ENCODE assay signal across 2 cellular contexts in the genomic region with DNA sequence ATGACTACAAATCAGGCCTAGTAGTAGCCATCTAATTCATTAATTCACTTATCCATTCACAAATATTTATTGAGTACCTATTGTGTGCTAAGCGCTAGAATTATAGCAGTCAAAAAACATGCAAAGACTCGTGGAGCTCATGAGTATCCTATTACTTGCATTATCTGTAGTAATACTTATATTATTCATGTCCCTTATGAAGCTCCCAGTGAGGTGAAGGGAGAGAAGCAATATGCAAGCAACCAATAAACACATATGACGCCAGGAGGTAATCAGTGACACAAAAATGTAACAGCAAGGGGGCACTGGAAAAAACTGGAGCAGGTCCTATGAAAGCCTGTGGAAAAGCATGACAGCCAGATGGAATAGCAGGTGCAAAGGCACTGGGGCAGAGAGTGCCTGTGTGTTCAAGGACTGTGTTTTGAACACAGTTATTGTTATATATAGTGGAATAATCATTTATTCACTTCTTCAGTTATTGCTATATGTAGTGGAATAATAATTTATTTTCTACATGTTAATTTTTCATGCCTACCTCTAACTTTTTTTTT.
A peak's percentile ranks its signal among the peaks of the same experiment; 100 is the strongest.
TF ChIP-seq lines count a peak whose summit lies in the region.

No MANE protein-coding gene starts in this region.

TF ChIP-seq in HepG2, 621 proteins besides CTCF, POLR2A, EP300 and RAD21:
- TF ChIP-seq ZMYM3 (CRISPR knock-in tag; IDR thresholded peaks at IDR 0.05), result 0 out of 2 replicates have a peak, but pooled peaks have one; percentile 30
- no peak for TF ChIP-seq ZNF670 (CRISPR knock-in tag; IDR thresholded peaks at IDR 0.05; ENCODE audit: borderline replicate concordance)
- TF ChIP-seq ZNF687 (CRISPR knock-in tag; IDR thresholded peaks at IDR 0.05), result no peak
- no peak for TF ChIP-seq KLF9 (CRISPR knock-in tag; IDR thresholded peaks at IDR 0.05; ENCODE audit: low read depth)
- TF ChIP-seq ZBTB33 (CRISPR knock-in tag; IDR thresholded peaks at IDR 0.05), result no peak
- TF ChIP-seq HOXA9 (CRISPR knock-in tag; IDR thresholded peaks at IDR 0.05; ENCODE audit: borderline replicate concordance), result no peak
- TF ChIP-seq, protein P1, sequence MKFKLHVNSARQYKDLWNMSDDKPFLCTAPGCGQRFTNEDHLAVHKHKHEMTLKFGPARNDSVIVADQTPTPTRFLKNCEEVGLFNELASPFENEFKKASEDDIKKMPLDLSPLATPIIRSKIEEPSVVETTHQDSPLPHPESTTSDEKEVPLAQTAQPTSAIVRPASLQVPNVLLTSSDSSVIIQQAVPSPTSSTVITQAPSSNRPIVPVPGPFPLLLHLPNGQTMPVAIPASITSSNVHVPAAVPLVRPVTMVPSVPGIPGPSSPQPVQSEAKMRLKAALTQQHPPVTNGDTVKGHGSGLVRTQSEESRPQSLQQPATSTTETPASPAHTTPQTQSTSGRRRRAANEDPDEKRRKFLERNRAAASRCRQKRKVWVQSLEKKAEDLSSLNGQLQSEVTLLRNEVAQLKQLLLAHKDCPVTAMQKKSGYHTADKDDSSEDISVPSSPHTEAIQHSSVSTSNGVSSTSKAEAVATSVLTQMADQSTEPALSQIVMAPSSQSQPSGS (CRISPR knock-in tag; IDR thresholded peaks at IDR 0.05), result no peak
- no peak for TF ChIP-seq TEAD2 (CRISPR knock-in tag; IDR thresholded peaks at IDR 0.05)
- no peak for TF ChIP-seq ISX (CRISPR knock-in tag; conservative IDR thresholded peaks at IDR 0.05)
- 0 out of 2 replicates have a peak, but pooled peaks have one; percentile 59 for TF ChIP-seq CHD4 (IDR thresholded peaks at IDR 0.05; ENCODE audit: borderline replicate concordance, low read length)
- no peak for TF ChIP-seq TBX2 (CRISPR knock-in tag; IDR thresholded peaks at IDR 0.05; ENCODE audit: borderline replicate concordance)
- TF ChIP-seq TAF1 (CRISPR knock-in tag; IDR thresholded peaks at IDR 0.05), result no peak
- TF ChIP-seq REL (CRISPR knock-in tag; conservative IDR thresholded peaks at IDR 0.05), result no peak

TF ChIP-seq in H1, 55 proteins besides CTCF, POLR2A, EP300 and RAD21:
- TF ChIP-seq TEAD4 (IDR thresholded peaks at IDR 0.05; ENCODE audit: low read depth, low read length) (no peak), KDM1A (IDR thresholded peaks at IDR 0.05; ENCODE audit: borderline replicate concordance, low read length) (peak; percentile 81)
